Comparison of ENCODE assay signal across 8 cellular contexts in genomic region chr2:16773080-16773713, GRCh38.
A peak's percentile ranks its signal among the peaks of the same experiment; 100 is the strongest.
DNase-seq lines count a peak whose midpoint lies in the region; ATAC-seq, FAIRE-seq and TF ChIP-seq lines count a peak whose summit lies in the region.

No MANE protein-coding gene starts in this region.

- FAIRE-seq in D721Med (lab: Jason Lieb, UNC): peak; percentile 82
- FAIRE-seq in GM12878 (lab: Jason Lieb, UNC): no peak

- H3K9me3 ChIP-seq in GM12878 (replicated peaks; ENCODE audit: control insufficient read depth, insufficient read depth, low read length) (no peaks in the 10 kb centered on the region), stomach (no peaks in the 10 kb centered on the region)

- H3K4me1 ChIP-seq in GM12878 (ENCODE audit: control insufficient read depth, insufficient read depth, low read length) (no peaks in the 10 kb centered on the region), stomach (no peaks in the 10 kb centered on the region)

- no peak overlapping the region for H3K27ac ChIP-seq in GM12878 (ENCODE audit: control insufficient read depth, insufficient read depth)
- H3K27ac ChIP-seq in stomach: no peak overlapping the region

- no TSS peak for BruUV-seq in GM12878 (replicated peaks; lab: Mats Ljungman, UMichigan)

- peak; percentile 87 for TF ChIP-seq CTCF in D721Med (IDR thresholded peaks at IDR 0.05; ENCODE audit: insufficient read depth, missing control alignments)
- TF ChIP-seq CTCF in GM12878 (IDR thresholded peaks at IDR 0.05 in 2 of 3, conservative IDR thresholded peaks at IDR 0.05 in 1 of 3; ENCODE audit: control insufficient read depth in 2 of 3, extremely low read depth in 1 of 3, insufficient read depth in 1 of 3, low read depth in 3 of 3, low read length in 3 of 3): peak; percentile 47 to 73 (median 52); a peak in 5 of 6 replicates
- TF ChIP-seq CTCF in stomach (IDR thresholded peaks at IDR 0.05): peak in 5 of 7 experiments; percentile 19 to 53 (median 29)

- no peak overlapping the region for H2AFZ ChIP-seq in GM12878 (ENCODE audit: control insufficient read depth, low read depth, low read length)

- peak; percentile 81 for TF ChIP-seq RAD21 in GM12878 (IDR thresholded peaks at IDR 0.05; ENCODE audit: insufficient read depth, low read depth, low read length)

- POLR2A ChIA-PET in GM12878 (lab: Charles Lee): interaction anchor here (0.8 kb wide), 1 partner anchor 537 kb away, joined by 3 read pairs; no protein-coding TSS in a partner anchor

- CTCF ChIA-PET in GM12878 (lab: Yijun Ruan, JAX): interaction anchor here (0.6 to 2.7 kb wide), 9 partner anchors 11 to 1651 kb away, joined by 3 to 14 read pairs (median 4); no protein-coding TSS in a partner anchor

- 25% methylated on average over 8 of the region's 8 CpGs for WGBS in GM12878 (ENCODE audit: insufficient coverage, insufficient replicate concordance, low lambda C conversion rate, missing lambda C conversion rate)
- 17 to 27% (median 19%) methylated on average over 8 of the region's 8 CpGs for WGBS in stomach, 5 donors

- H3K9ac ChIP-seq in GM12878 (ENCODE audit: control insufficient read depth, insufficient read depth, low read length): no peak overlapping the region

- TF ChIP-seq POLR2A in GM12878 (IDR thresholded peaks at IDR 0.05; ENCODE audit: low read depth, low read length) (no peak), stomach (IDR thresholded peaks at IDR 0.05) (no peak)

- H3K4me3 ChIP-seq in GM12878 (no peak overlapping the region), stomach (no peak overlapping the region)

- TF ChIP-seq EP300 in GM12878 (IDR thresholded peaks at IDR 0.05; ENCODE audit: borderline replicate concordance in 1 of 2, control insufficient read depth in 1 of 2, low read depth in 2 of 2, low read length in 2 of 2) (no peak), stomach (IDR thresholded peaks at IDR 0.05) (no peak)

- H3K4me2 ChIP-seq in GM12878 (ENCODE audit: control insufficient read depth, insufficient read depth): no peak overlapping the region

- DNase-seq in D721Med (ENCODE audit: insufficient read length, low spot score): peak; percentile 24
- DNase-seq in NCI-H345 treated with DMSO at 0.1 percent for 48 hours (lab: John Stamatoyannopoulos, UW; ENCODE audit: unreplicated experiment): peak; percentile 64
- no peak for DNase-seq in GM12878 (ENCODE audit: low read depth, low spot score)
- peak; percentile 66 for DNase-seq in iPS-NIHi11 (ENCODE audit: low spot score)
- peak; percentile 38 for DNase-seq in stomach
- DNase-seq in activated CD4-positive, CD25-positive, alpha-beta regulatory T cell treated with anti-CD3 and anti-CD28 coated beads, Interleukin-2, amount 50 U/mL, for 72 hours: no peak

- H3K27me3 ChIP-seq in GM12878 (replicated peaks in 1 of 2; ENCODE audit: control insufficient read depth in 2 of 2, insufficient read depth in 2 of 2, low read length in 1 of 2) (peaks cover 3 to 5% of the 10 kb centered on the region in 2 experiments; a peak in 2 of 4 replicates), stomach (peaks cover 0 to 5% (median 0%) of the 10 kb centered on the region in 3 donors)

- H3K36me3 ChIP-seq in GM12878 (ENCODE audit: control insufficient read depth in 2 of 2, insufficient read depth in 2 of 2, low read length in 1 of 2): no peaks in the 10 kb centered on the region
- no peaks in the 10 kb centered on the region for H3K36me3 ChIP-seq in stomach

- H3K79me2 ChIP-seq in GM12878 (ENCODE audit: control insufficient read depth, insufficient read depth, low read length): no peaks in the 10 kb centered on the region

- ATAC-seq in GM19035 (IDR thresholded peaks at IDR 0.05; ENCODE audit: unreplicated experiment) (peak; percentile 85), HG03159 (IDR thresholded peaks at IDR 0.05; ENCODE audit: unreplicated experiment) (peak; percentile 80), GM12878 (peak; percentile 90)

- intact Hi-C loops in GM12878 (cut with micrococcal nuclease; ENCODE audit: unreplicated experiment): loop anchor here (1.0 to 10.0 kb wide), 4 partner anchors 127 to 894 kb away; no protein-coding TSS in a partner anchor
- intact Hi-C loops in stomach (cut with DNase I; ENCODE audit: low total_unique reads): loop anchor here (10.0 kb wide), 1 partner anchor 532 kb away; no protein-coding TSS in a partner anchor

- SMC1A ChIA-PET in GM12878 (lab: Charles Lee; ENCODE audit: uncharacterized antibody, unreplicated experiment): interaction anchor here (1.0 to 3.1 kb wide), 3 partner anchors 18 to 536 kb away, joined by 3 to 11 read pairs (median 4); no protein-coding TSS in a partner anchor

- no peaks in the 10 kb centered on the region for H4K20me1 ChIP-seq in GM12878 (ENCODE audit: control insufficient read depth, insufficient read depth)

- in situ Hi-C loops in GM12878 (cut with MboI): loop anchor here (5.0 to 25.0 kb wide), 3 partner anchors 534 to 902 kb away; partner anchors contain the start of gene MYCN

- RAD21 ChIA-PET in GM12878 (lab: Charles Lee; ENCODE audit: unreplicated experiment): interaction anchor here (1.0 to 1.9 kb wide), 2 partner anchors 248 to 537 kb away, joined by 3 to 5 read pairs; no protein-coding TSS in a partner anchor

TF ChIP-seq in GM12878, 131 proteins besides CTCF, POLR2A, EP300 and RAD21:
- TF ChIP-seq SREBF1 (IDR thresholded peaks at IDR 0.05; ENCODE audit: low read length): no peak
- TF ChIP-seq SMC3 (IDR thresholded peaks at IDR 0.05; ENCODE audit: borderline replicate concordance, low read length): peak; percentile 63; the same call in 1 of the 2 replicates
TF ChIP-seq in GM12878: peak in this region for 1.

Comparison
In these comparisons a context has a peak if more than half of its experiments do, and no peak if none do; other contexts are left out.
1. DNase-seq: peak in D721Med (single experiment), NCI-H345 treated with DMSO at 0.1 percent for 48 hours (single experiment), iPS-NIHi11 (single experiment) and stomach (single experiment); none in GM12878 (single experiment) and activated CD4-positive, CD25-positive, alpha-beta regulatory T cell treated with anti-CD3 and anti-CD28 coated beads, Interleukin-2, amount 50 U/mL, for 72 hours (single experiment).
2. CTCF ChIP-seq: peak in every context shown above with its lines; median percentile 87 in D721Med; 52 in GM12878; 29 in stomach.
3. Peak in every context shown above with its lines, with median percentiles within 50 percentile points of each other: ATAC-seq.